Comparison of ENCODE assay signal across 8 cellular contexts in genomic region chr1:162696286-162696862, GRCh38.
DNase-seq lines count a peak whose midpoint lies in the region; ATAC-seq and TF ChIP-seq lines count a peak whose summit lies in the region.

No MANE protein-coding gene starts in this region.

- no peak for TF ChIP-seq POLR2A in stomach (IDR thresholded peaks at IDR 0.05)

- peak overlapping the region; percentile 53 to 87 (median 80) for H3K27ac ChIP-seq in stomach

- ATAC-seq in GM19452 (IDR thresholded peaks at IDR 0.05; ENCODE audit: unreplicated experiment), result no peak

- peaks cover 8 to 78% (median 44%) of the 10 kb centered on the region in 4 donors for H3K4me1 ChIP-seq in stomach

- H3K27me3 ChIP-seq in stomach, result no peaks in the 10 kb centered on the region

- no peak for TF ChIP-seq CTCF in stomach (IDR thresholded peaks at IDR 0.05)

- H3K4me3 ChIP-seq in stomach, result peak overlapping the region in 1 of 4 donors; percentile 5

- in situ Hi-C loops in T47D (cut with HindIII; ENCODE audit: low pct_unique_long_range_greater_than_20kb, low sequenced_read_pairs), result no loop called here

- 16 to 35% (median 21%) methylated on average over 5 of the region's 5 CpGs for WGBS in stomach, 5 donors

- H3K36me3 ChIP-seq in stomach, result no peaks in the 10 kb centered on the region

- DNase-seq in DMS153 (lab: John Stamatoyannopoulos, UW), result peak; percentile 99
- DNase-seq in NCI-H2171 treated with DMSO at 0.1 percent for 48 hours (lab: John Stamatoyannopoulos, UW), result peak; percentile 98
- DNase-seq in T47D (ENCODE audit: low read depth in 1 of 2, low spot score in 1 of 2), result peak; percentile 11 to 94
- peak; percentile 84 for DNase-seq in iPS-NIHi7 (ENCODE audit: extremely low spot score)
- DNase-seq in stomach, result peak; percentile 60
- no peak for DNase-seq in NOMO-1 treated with dmso at 0.1 percent for 144 hours (lab: John Stamatoyannopoulos, UW; ENCODE audit: unreplicated experiment)
- DNase-seq in activated gamma-delta T cell (lab: John Stamatoyannopoulos, UW), result no peak

- H3K9me3 ChIP-seq in stomach, result no peaks in the 10 kb centered on the region

- intact Hi-C loops in stomach (cut with DNase I; ENCODE audit: low total_unique reads), result no loop called here

- TF ChIP-seq EP300 in stomach (IDR thresholded peaks at IDR 0.05), result no peak

Comparison
In these comparisons a context has a peak if more than half of its experiments do, and no peak if none do; other contexts are left out.
1. DNase-seq: peak in DMS153 (single experiment), NCI-H2171 treated with DMSO at 0.1 percent for 48 hours (single experiment), T47D (2 of 2), iPS-NIHi7 (single experiment) and stomach (single experiment); none in NOMO-1 treated with dmso at 0.1 percent for 144 hours (single experiment) and activated gamma-delta T cell (single experiment).